8 cellular contexts compared by ENCODE assay signal in genomic region chr4:4488405-4489404, GRCh38. TPM values are rescaled to one million over a fixed set of nuclear protein-coding genes. Genes with fewer than 3 reads are reported as not detected.
A peak's percentile ranks its signal among the peaks of the same experiment; 100 is the strongest.
DNase-seq lines count a peak whose midpoint lies in the region; ATAC-seq, FAIRE-seq and TF ChIP-seq lines count a peak whose summit lies in the region.

No MANE protein-coding gene starts in this region.

- intact Hi-C loops in activated CD4-positive, alpha-beta T cell treated with anti-CD3 and anti-CD28 coated beads for 36 hours (cut with DNase I, micrococcal nuclease), result loop anchor here (1.0 to 10.0 kb wide), 11 partner anchors 87 to 1324 kb away; partner anchors contain the start of gene MSX1 (in 1 of the 2)
- intact Hi-C loops in lower lobe of right lung (cut with DNase I), result no loop called here

- H3K27me3 ChIP-seq in lower lobe of right lung (ENCODE audit: low read depth), result no peaks in the 10 kb centered on the region

- no peaks in the 10 kb centered on the region for H3K36me3 ChIP-seq in lower lobe of right lung

- H3K27ac ChIP-seq in coronary artery (no peak overlapping the region), lower lobe of right lung (no peak overlapping the region)

- no peaks in the 10 kb centered on the region for H3K9me3 Mint-ChIP-seq in activated CD4-positive, alpha-beta T cell treated with anti-CD3 and anti-CD28 coated beads for 36 hours (ENCODE audit: low read depth)

- POLR2A ChIA-PET in activated CD4-positive, alpha-beta T cell treated with anti-CD3 and anti-CD28 coated beads for 36 hours (lab: Charles Lee), result no interaction called here

- ATAC-seq in HG02973 (IDR thresholded peaks at IDR 0.05; ENCODE audit: unreplicated experiment), result peak; percentile 70
- ATAC-seq in activated CD4-positive, alpha-beta T cell treated with anti-CD3 and anti-CD28 coated beads for 36 hours, result peak; percentile 86
- ATAC-seq in lower lobe of right lung, result peak; percentile 89 to 91

- H3K4me3 Mint-ChIP-seq in activated CD4-positive, alpha-beta T cell treated with anti-CD3 and anti-CD28 coated beads for 36 hours, result no peak overlapping the region

- H3K27ac Mint-ChIP-seq in activated CD4-positive, alpha-beta T cell treated with anti-CD3 and anti-CD28 coated beads for 36 hours, result no peak overlapping the region

- no peaks in the 10 kb centered on the region for H3K27me3 Mint-ChIP-seq in activated CD4-positive, alpha-beta T cell treated with anti-CD3 and anti-CD28 coated beads for 36 hours

- CTCF ChIA-PET in activated CD4-positive, alpha-beta T cell treated with anti-CD3 and anti-CD28 coated beads for 36 hours (lab: Charles Lee), result interaction anchor here (0.6 to 2.1 kb wide), 18 partner anchors 10 to 376 kb away, joined by 3 to 6 read pairs (median 4); partner anchors contain the start of gene STX18

- no peaks in the 10 kb centered on the region for H3K36me3 Mint-ChIP-seq in activated CD4-positive, alpha-beta T cell treated with anti-CD3 and anti-CD28 coated beads for 36 hours (ENCODE audit: low read depth)

- FAIRE-seq in GM18507 (lab: Jason Lieb, UNC), result peak; percentile 96

- H3K9me3 ChIP-seq in lower lobe of right lung, result no peaks in the 10 kb centered on the region

- H3K4me1 Mint-ChIP-seq in activated CD4-positive, alpha-beta T cell treated with anti-CD3 and anti-CD28 coated beads for 36 hours, result peaks cover 12% of the 10 kb centered on the region

- H3K4me1 ChIP-seq in lower lobe of right lung, result peaks cover 8% of the 10 kb centered on the region

- peak; percentile 58 for DNase-seq in AG09309 (ENCODE audit: low read depth)
- peak; percentile 43 for DNase-seq in GM18507 (ENCODE audit: extremely low spot score, insufficient read length, low read depth)
- DNase-seq in NCI-H2196 (lab: John Stamatoyannopoulos, UW; ENCODE audit: unreplicated experiment), result peak; percentile 77
- DNase-seq in activated CD4-positive, alpha-beta T cell treated with anti-CD3 and anti-CD28 coated beads for 36 hours, result peak; percentile 86
- DNase-seq in coronary artery (ENCODE audit: low spot score), result no peak
- DNase-seq in lower lobe of right lung, result no peak
- DNase-seq in stimulated activated CD8-positive, alpha-beta memory T cell treated with anti-CD3 and anti-CD28 coated beads, Interleukin-15, amount 100 ng/mL, for 1 hour (ENCODE audit: low read depth), result peak; percentile 47

- TF ChIP-seq CTCF in AG09309 (IDR thresholded peaks at IDR 0.05; ENCODE audit: control insufficient read depth, insufficient read depth, low read depth, low read length, missing control alignments), result peak; percentile 95
- TF ChIP-seq CTCF in coronary artery (IDR thresholded peaks at IDR 0.05), result peak; percentile 81
- peak; percentile 88 for TF ChIP-seq CTCF in lower lobe of right lung (IDR thresholded peaks at IDR 0.05)

- H3K4me3 ChIP-seq in AG09309 (ENCODE audit: control insufficient read depth, low read depth, low read length) (no peak overlapping the region), coronary artery (no peak overlapping the region), lower lobe of right lung (no peak overlapping the region)

RNA-seq across cellular contexts. Expression of gene STX18, which starts 53.1 kb away (rescaled TPM):
- 10 to 100 TPM; 25.3 to 33.5 TPM for total RNA-seq in activated CD4-positive, alpha-beta T cell treated with anti-CD3 and anti-CD28 coated beads for 36 hours
- 36.5 TPM for total RNA-seq in lower lobe of right lung

Comparison
In these comparisons a context has a peak if more than half of its experiments do, and no peak if none do; other contexts are left out.
1. DNase-seq: peak in AG09309 (single experiment), GM18507 (single experiment), NCI-H2196 (single experiment), activated CD4-positive, alpha-beta T cell treated with anti-CD3 and anti-CD28 coated beads for 36 hours (single experiment) and stimulated activated CD8-positive, alpha-beta memory T cell treated with anti-CD3 and anti-CD28 coated beads, Interleukin-15, amount 100 ng/mL, for 1 hour (single experiment); none in coronary artery (single experiment) and lower lobe of right lung (single experiment).
2. Peak in every context shown above with its lines, with median percentiles within 50 percentile points of each other: CTCF ChIP-seq and ATAC-seq.